In the genomic region with DNA sequence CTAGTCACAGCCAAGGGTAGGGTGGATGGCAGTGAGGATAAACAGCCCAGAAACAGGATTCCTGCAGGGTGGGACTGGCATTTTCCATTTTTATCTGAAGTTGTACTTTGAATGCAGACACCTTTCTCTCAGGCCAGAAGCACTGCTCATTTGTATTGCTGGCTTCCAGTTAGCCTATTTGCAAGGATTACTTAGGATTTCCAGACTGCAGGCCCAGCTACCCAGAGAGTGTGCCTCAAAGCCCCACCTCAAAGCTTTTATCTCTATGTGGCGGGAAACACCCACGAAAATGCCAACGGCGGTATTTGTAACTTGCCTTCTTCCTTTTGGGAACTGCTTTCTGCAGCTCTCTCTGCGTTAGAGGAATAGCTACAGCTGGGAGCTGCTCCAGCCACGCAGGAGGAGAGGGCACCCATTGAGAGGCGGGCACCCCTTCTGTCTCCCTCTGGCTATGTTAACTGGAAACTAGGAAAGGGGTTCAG, we compare ENCODE assay signal across 1 cellular context.
A peak's percentile ranks its signal among the peaks of the same experiment; 100 is the strongest.
TF ChIP-seq lines count a peak whose summit lies in the region.

No MANE protein-coding gene starts in this region.

TF ChIP-seq in K562, 482 proteins besides CTCF, POLR2A, EP300 and RAD21 (continued from another document and continues in another):
- TF ChIP-seq, protein P1, sequence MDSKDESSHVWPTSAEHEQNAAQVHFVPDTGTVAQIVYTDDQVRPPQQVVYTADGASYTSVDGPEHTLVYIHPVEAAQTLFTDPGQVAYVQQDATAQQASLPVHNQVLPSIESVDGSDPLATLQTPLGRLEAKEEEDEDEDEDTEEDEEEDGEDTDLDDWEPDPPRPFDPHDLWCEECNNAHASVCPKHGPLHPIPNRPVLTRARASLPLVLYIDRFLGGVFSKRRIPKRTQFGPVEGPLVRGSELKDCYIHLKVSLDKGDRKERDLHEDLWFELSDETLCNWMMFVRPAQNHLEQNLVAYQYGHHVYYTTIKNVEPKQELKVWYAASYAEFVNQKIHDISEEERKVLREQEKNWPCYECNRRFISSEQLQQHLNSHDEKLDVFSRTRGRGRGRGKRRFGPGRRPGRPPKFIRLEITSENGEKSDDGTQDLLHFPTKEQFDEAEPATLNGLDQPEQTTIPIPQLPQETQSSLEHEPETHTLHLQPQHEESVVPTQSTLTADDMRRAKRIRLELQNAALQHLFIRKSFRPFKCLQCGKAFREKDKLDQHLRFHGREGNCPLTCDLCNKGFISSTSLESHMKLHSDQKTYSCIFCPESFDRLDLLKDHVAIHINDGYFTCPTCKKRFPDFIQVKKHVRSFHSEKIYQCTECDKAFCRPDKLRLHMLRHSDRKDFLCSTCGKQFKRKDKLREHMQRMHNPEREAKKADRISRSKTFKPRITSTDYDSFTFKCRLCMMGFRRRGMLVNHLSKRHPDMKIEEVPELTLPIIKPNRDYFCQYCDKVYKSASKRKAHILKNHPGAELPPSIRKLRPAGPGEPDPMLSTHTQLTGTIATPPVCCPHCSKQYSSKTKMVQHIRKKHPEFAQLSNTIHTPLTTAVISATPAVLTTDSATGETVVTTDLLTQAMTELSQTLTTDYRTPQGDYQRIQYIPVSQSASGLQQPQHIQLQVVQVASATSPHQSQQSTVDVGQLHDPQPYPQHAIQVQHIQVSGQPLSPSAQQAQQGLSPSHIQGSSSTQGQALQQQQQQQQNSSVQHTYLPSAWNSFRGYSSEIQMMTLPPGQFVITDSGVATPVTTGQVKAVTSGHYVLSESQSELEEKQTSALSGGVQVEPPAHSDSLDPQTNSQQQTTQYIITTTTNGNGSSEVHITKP (IDR thresholded peaks at IDR 0.05; ENCODE audit: partially characterized antibody): no peak
- TF ChIP-seq KDM5B (IDR thresholded peaks at IDR 0.05; ENCODE audit: insufficient replicate concordance, low read depth, low read length) (peak; percentile 3), ETV5 (CRISPR knock-in tag; IDR thresholded peaks at IDR 0.05; ENCODE audit: low read depth) (no peak), ZNF445 (CRISPR knock-in tag; IDR thresholded peaks at IDR 0.05; ENCODE audit: low read depth) (0 out of 2 replicates have a peak, but pooled peaks have one; percentile 9), TAF15 (IDR thresholded peaks at IDR 0.05; ENCODE audit: low read depth, low read length) (no peak), POLR2AphosphoS5 (IDR thresholded peaks at IDR 0.05; ENCODE audit: control insufficient read depth, insufficient read depth, low read depth, low read length) (no peak), ZNF586 (CRISPR knock-in tag; conservative IDR thresholded peaks at IDR 0.05) (no peak), DMBX1 (CRISPR knock-in tag; IDR thresholded peaks at IDR 0.05; ENCODE audit: borderline replicate concordance) (peak; percentile 36; the same call in 1 of the 2 replicates), PHB (CRISPR knock-in tag; IDR thresholded peaks at IDR 0.05) (no peak), MAFF (IDR thresholded peaks at IDR 0.05; ENCODE audit: low read length) (no peak), SMAD2 (IDR thresholded peaks at IDR 0.05; ENCODE audit: low read depth, low read length) (no peak), NELFE (IDR thresholded peaks at IDR 0.05; ENCODE audit: insufficient read depth, insufficient read length) (no peak), SAP30 (IDR thresholded peaks at IDR 0.05; ENCODE audit: borderline replicate concordance, insufficient read depth, low read depth, low read length, poor library complexity, severe bottlenecking) (peak; percentile 56), ZNF217 (CRISPR knock-in tag; IDR thresholded peaks at IDR 0.05) (no peak), ZNF3 (CRISPR knock-in tag; IDR thresholded peaks at IDR 0.05) (0 out of 2 replicates have a peak, but pooled peaks have one; percentile 42), ZNF551 (CRISPR knock-in tag; IDR thresholded peaks at IDR 0.05) (no peak), ZNF184 (CRISPR knock-in tag; IDR thresholded peaks at IDR 0.05) (no peak), NCOA4 (IDR thresholded peaks at IDR 0.05; ENCODE audit: partially characterized antibody) (no peak), MTF1 (CRISPR knock-in tag; IDR thresholded peaks at IDR 0.05; ENCODE audit: borderline replicate concordance) (no peak), ZNF263 (CRISPR knock-in tag; IDR thresholded peaks at IDR 0.05; ENCODE audit: borderline replicate concordance) (no peak), NR2C1 (IDR thresholded peaks at IDR 0.05) (no peak), NR2C1 (tag; IDR thresholded peaks at IDR 0.05) (no peak), ZNF253 (CRISPR knock-in tag; conservative IDR thresholded peaks at IDR 0.05) (0 out of 2 replicates have a peak, but pooled peaks have one; percentile 50), MAZ (CRISPR knock-in tag; conservative IDR thresholded peaks at IDR 0.05 in 1 of 2, IDR thresholded peaks at IDR 0.05 in 1 of 2) (peak in 1 of 2 experiments; percentile 13; a peak in 2 of 4 replicates), ZNF780A (CRISPR knock-in tag; IDR thresholded peaks at IDR 0.05) (no peak), SP2 (IDR thresholded peaks at IDR 0.05; ENCODE audit: extremely low read depth, low read depth, low read length, poor library complexity, severe bottlenecking) (no peak), HMG20A (CRISPR knock-in tag; conservative IDR thresholded peaks at IDR 0.05) (0 out of 2 replicates have a peak, but pooled peaks have one; percentile 68), ZNF124 (CRISPR knock-in tag; IDR thresholded peaks at IDR 0.05) (no peak), RBM15 (IDR thresholded peaks at IDR 0.05; ENCODE audit: insufficient read depth, low read length) (no peak), NBN (IDR thresholded peaks at IDR 0.05; ENCODE audit: low read depth) (no peak), NEUROD1 (IDR thresholded peaks at IDR 0.05; ENCODE audit: borderline replicate concordance, low read depth, low read length, partially characterized antibody) (no peak), KDM2B (CRISPR knock-in tag; IDR thresholded peaks at IDR 0.05) (0 out of 2 replicates have a peak, but pooled peaks have one; percentile 25), OTX1 (CRISPR knock-in tag; IDR thresholded peaks at IDR 0.05) (no peak), ZNF347 (CRISPR knock-in tag; IDR thresholded peaks at IDR 0.05; ENCODE audit: low read depth) (no peak), MEF2D (tag; conservative IDR thresholded peaks at IDR 0.05; ENCODE audit: low read depth) (0 out of 2 replicates have a peak, but pooled peaks have one; percentile 45), GABPB2 (CRISPR knock-in tag; conservative IDR thresholded peaks at IDR 0.05) (no peak), PHB2 (IDR thresholded peaks at IDR 0.05; ENCODE audit: low read depth) (no peak), ZNF134 (CRISPR knock-in tag; conservative IDR thresholded peaks at IDR 0.05) (no peak), CTBP1 (IDR thresholded peaks at IDR 0.05; ENCODE audit: borderline replicate concordance) (no peak), STAT5A (IDR thresholded peaks at IDR 0.05; ENCODE audit: borderline replicate concordance, low read length) (no peak), ZNF274 (IDR thresholded peaks at IDR 0.05; ENCODE audit: borderline replicate concordance, low read depth, low read length) (no peak), HNRNPLL (IDR thresholded peaks at IDR 0.05; ENCODE audit: low read depth, low read length, poor library complexity, severe bottlenecking) (peak; percentile 63), CBFB (CRISPR knock-in tag; IDR thresholded peaks at IDR 0.05) (no peak), RCOR1 (IDR thresholded peaks at IDR 0.05; ENCODE audit: borderline replicate concordance in 1 of 2, low read depth in 2 of 2, low read length in 2 of 2) (no peak), TCF7L2 (IDR thresholded peaks at IDR 0.05; ENCODE audit: low read depth, low read length) (no peak), STAG1 (CRISPR knock-in tag; IDR thresholded peaks at IDR 0.05; ENCODE audit: borderline replicate concordance) (no peak), E2F6 (IDR thresholded peaks at IDR 0.05; ENCODE audit: borderline replicate concordance in 1 of 2, extremely low read depth in 1 of 2, insufficient read depth in 1 of 2, insufficient read length in 1 of 2, low read depth in 1 of 2, low read length in 1 of 2, poor library complexity in 1 of 2, severe bottlenecking in 1 of 2) (peak in 1 of 2 experiments; percentile 39), ZKSCAN1 (IDR thresholded peaks at IDR 0.05; ENCODE audit: low read depth, low read length) (no peak), RBFOX2 (IDR thresholded peaks at IDR 0.05; ENCODE audit: low read depth, low read length) (peak; percentile 63; the same call in 1 of the 2 replicates)
- TF ChIP-seq, protein P2, sequence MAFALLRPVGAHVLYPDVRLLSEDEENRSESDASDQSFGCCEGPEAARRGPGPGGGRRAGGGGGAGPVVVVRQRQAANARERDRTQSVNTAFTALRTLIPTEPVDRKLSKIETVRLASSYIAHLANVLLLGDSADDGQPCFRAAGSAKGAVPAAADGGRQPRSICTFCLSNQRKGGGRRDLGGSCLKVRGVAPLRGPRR (CRISPR knock-in tag; IDR thresholded peaks at IDR 0.05): no peak
- TF ChIP-seq, protein P3, sequence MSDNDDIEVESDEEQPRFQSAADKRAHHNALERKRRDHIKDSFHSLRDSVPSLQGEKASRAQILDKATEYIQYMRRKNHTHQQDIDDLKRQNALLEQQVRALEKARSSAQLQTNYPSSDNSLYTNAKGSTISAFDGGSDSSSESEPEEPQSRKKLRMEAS (CRISPR knock-in tag; IDR thresholded peaks at IDR 0.05): no peak; the same call in 1 of the 2 replicates
- TF ChIP-seq, protein P4, sequence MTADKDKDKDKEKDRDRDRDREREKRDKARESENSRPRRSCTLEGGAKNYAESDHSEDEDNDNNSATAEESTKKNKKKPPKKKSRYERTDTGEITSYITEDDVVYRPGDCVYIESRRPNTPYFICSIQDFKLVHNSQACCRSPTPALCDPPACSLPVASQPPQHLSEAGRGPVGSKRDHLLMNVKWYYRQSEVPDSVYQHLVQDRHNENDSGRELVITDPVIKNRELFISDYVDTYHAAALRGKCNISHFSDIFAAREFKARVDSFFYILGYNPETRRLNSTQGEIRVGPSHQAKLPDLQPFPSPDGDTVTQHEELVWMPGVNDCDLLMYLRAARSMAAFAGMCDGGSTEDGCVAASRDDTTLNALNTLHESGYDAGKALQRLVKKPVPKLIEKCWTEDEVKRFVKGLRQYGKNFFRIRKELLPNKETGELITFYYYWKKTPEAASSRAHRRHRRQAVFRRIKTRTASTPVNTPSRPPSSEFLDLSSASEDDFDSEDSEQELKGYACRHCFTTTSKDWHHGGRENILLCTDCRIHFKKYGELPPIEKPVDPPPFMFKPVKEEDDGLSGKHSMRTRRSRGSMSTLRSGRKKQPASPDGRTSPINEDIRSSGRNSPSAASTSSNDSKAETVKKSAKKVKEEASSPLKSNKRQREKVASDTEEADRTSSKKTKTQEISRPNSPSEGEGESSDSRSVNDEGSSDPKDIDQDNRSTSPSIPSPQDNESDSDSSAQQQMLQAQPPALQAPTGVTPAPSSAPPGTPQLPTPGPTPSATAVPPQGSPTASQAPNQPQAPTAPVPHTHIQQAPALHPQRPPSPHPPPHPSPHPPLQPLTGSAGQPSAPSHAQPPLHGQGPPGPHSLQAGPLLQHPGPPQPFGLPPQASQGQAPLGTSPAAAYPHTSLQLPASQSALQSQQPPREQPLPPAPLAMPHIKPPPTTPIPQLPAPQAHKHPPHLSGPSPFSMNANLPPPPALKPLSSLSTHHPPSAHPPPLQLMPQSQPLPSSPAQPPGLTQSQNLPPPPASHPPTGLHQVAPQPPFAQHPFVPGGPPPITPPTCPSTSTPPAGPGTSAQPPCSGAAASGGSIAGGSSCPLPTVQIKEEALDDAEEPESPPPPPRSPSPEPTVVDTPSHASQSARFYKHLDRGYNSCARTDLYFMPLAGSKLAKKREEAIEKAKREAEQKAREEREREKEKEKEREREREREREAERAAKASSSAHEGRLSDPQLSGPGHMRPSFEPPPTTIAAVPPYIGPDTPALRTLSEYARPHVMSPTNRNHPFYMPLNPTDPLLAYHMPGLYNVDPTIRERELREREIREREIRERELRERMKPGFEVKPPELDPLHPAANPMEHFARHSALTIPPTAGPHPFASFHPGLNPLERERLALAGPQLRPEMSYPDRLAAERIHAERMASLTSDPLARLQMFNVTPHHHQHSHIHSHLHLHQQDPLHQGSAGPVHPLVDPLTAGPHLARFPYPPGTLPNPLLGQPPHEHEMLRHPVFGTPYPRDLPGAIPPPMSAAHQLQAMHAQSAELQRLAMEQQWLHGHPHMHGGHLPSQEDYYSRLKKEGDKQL (CRISPR knock-in tag; IDR thresholded peaks at IDR 0.05; ENCODE audit: borderline replicate concordance): no peak
- TF ChIP-seq, protein P5, sequence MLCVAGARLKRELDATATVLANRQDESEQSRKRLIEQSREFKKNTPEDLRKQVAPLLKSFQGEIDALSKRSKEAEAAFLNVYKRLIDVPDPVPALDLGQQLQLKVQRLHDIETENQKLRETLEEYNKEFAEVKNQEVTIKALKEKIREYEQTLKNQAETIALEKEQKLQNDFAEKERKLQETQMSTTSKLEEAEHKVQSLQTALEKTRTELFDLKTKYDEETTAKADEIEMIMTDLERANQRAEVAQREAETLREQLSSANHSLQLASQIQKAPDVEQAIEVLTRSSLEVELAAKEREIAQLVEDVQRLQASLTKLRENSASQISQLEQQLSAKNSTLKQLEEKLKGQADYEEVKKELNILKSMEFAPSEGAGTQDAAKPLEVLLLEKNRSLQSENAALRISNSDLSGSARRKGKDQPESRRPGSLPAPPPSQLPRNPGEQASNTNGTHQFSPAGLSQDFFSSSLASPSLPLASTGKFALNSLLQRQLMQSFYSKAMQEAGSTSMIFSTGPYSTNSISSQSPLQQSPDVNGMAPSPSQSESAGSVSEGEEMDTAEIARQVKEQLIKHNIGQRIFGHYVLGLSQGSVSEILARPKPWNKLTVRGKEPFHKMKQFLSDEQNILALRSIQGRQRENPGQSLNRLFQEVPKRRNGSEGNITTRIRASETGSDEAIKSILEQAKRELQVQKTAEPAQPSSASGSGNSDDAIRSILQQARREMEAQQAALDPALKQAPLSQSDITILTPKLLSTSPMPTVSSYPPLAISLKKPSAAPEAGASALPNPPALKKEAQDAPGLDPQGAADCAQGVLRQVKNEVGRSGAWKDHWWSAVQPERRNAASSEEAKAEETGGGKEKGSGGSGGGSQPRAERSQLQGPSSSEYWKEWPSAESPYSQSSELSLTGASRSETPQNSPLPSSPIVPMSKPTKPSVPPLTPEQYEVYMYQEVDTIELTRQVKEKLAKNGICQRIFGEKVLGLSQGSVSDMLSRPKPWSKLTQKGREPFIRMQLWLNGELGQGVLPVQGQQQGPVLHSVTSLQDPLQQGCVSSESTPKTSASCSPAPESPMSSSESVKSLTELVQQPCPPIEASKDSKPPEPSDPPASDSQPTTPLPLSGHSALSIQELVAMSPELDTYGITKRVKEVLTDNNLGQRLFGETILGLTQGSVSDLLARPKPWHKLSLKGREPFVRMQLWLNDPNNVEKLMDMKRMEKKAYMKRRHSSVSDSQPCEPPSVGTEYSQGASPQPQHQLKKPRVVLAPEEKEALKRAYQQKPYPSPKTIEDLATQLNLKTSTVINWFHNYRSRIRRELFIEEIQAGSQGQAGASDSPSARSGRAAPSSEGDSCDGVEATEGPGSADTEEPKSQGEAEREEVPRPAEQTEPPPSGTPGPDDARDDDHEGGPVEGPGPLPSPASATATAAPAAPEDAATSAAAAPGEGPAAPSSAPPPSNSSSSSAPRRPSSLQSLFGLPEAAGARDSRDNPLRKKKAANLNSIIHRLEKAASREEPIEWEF (CRISPR knock-in tag; IDR thresholded peaks at IDR 0.05): peak; percentile 83
